8 cellular contexts compared by ENCODE assay signal in the genomic region with DNA sequence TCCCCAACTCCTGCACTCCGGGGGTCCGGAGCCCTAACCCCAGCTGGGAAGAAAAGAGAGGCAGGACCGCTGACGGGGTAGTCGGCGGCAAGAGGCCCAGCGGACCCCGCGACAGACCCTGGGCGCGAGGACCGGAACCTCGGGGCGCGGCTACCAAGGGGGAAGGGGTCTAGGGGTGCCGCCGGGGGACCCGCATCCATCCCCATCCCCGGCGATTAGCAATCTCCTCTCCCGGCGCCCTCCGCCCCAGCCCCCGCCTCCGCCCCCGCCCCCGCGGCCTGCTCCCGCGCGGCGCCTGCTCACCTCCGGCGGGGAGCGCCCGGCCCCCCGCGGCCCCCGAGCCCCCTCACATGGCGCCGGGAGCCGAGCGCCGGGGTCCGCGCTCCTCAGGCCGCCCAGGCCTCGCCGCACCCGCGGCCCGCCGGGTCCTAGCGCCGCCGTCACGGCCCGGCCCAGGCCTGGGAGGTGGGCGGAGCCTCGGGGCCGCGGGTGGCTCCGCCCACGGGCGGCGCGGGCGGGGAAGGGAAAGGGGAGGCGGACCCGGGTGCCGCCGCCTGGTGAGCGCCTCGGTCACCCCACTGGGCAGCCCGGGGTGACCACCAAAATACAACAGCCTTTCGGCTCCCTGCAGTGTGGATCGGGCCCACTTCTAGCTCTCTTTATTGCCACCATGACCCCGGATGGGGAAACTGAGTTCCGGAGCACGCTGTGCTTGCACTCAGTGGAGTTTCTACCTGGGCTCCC. TPM values are rescaled to one million over a fixed set of nuclear protein-coding genes. Genes with fewer than 3 reads are reported as not detected.
DNase-seq lines count a peak whose midpoint lies in the region; ATAC-seq and TF ChIP-seq lines count a peak whose summit lies in the region.

A gene with protein sequence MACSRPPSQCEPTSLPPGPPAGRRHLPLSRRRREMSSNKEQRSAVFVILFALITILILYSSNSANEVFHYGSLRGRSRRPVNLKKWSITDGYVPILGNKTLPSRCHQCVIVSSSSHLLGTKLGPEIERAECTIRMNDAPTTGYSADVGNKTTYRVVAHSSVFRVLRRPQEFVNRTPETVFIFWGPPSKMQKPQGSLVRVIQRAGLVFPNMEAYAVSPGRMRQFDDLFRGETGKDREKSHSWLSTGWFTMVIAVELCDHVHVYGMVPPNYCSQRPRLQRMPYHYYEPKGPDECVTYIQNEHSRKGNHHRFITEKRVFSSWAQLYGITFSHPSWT (minus strand): TSS at position 404 of the 744 bp plus-strand sequence. CDS start 1,622 bp downstream, outside the sequence.

- no peak for TF ChIP-seq CTCF in fibroblast of villous mesenchyme (IDR thresholded peaks at IDR 0.05; ENCODE audit: insufficient read depth, low read depth, low read length)

- peak within 1 kb of the TSS; percentile 82 for H3K4me3 Mint-ChIP-seq in natural killer cell treated with Interleukin-12 subunit alpha and Interleukin-12 subunit beta and Interleukin-15 and Interleukin-18, amount 100 ng/mL, for 72 hours

- peak within 1 kb of the TSS; percentile 64 to 78 for H3K27ac Mint-ChIP-seq in natural killer cell treated with Interleukin-12 subunit alpha and Interleukin-12 subunit beta and Interleukin-15 and Interleukin-18, amount 100 ng/mL, for 72 hours

- no peaks in the 10 kb centered on the region for H3K9me3 Mint-ChIP-seq in natural killer cell treated with Interleukin-12 subunit alpha and Interleukin-12 subunit beta and Interleukin-15 and Interleukin-18, amount 100 ng/mL, for 72 hours

- peak within 1 kb of the TSS; percentile 71 for H3K27ac ChIP-seq in substantia nigra (ENCODE audit: low read depth, low read length, poor library complexity, severe bottlenecking)

- H3K4me3 ChIP-seq in fibroblast of villous mesenchyme (ENCODE audit: low read depth, low read length): peak within 1 kb of the TSS; percentile 83

- H3K36me3 Mint-ChIP-seq in natural killer cell treated with Interleukin-12 subunit alpha and Interleukin-12 subunit beta and Interleukin-15 and Interleukin-18, amount 100 ng/mL, for 72 hours: peaks cover 11% of the 10 kb centered on the region

- no peaks in the 10 kb centered on the region for H3K27me3 Mint-ChIP-seq in natural killer cell treated with Interleukin-12 subunit alpha and Interleukin-12 subunit beta and Interleukin-15 and Interleukin-18, amount 100 ng/mL, for 72 hours

- ATAC-seq in GM18909 (IDR thresholded peaks at IDR 0.05; ENCODE audit: poor library complexity, unreplicated experiment) (peak; percentile 58), HG03432 (IDR thresholded peaks at IDR 0.05; ENCODE audit: unreplicated experiment) (peak; percentile 67)
- peak; percentile 90 to 93 for ATAC-seq in natural killer cell treated with Interleukin-12 subunit alpha and Interleukin-12 subunit beta and Interleukin-15 and Interleukin-18, amount 100 ng/mL, for 72 hours

- H3K4me1 Mint-ChIP-seq in natural killer cell treated with Interleukin-12 subunit alpha and Interleukin-12 subunit beta and Interleukin-15 and Interleukin-18, amount 100 ng/mL, for 72 hours (ENCODE audit: low read depth in 2 of 2): peaks cover 28 to 31% of the 10 kb centered on the region in 2 donors

- DNase-seq in AML-193 (lab: John Stamatoyannopoulos, UW) (peak; percentile 38 to 51), RKO (ENCODE audit: low spot score) (peak; percentile 87), fibroblast of villous mesenchyme (ENCODE audit: low read depth) (peak; percentile 74), substantia nigra (lab: John Stamatoyannopoulos, UW) (peak in 36 of 49 donors; percentile 12 to 88 (median 60))
- peak; percentile 47 for DNase-seq in activated gamma-delta T cell treated with anti-CD3 and anti-CD28 coated beads, Interleukin-2, amount 50 U/mL, for 16 hours (ENCODE audit: low read depth)
- DNase-seq in natural killer cell treated with Interleukin-12 subunit alpha and Interleukin-12 subunit beta and Interleukin-15 and Interleukin-18, amount 100 ng/mL, for 72 hours (ENCODE audit: low spot score): peak; percentile 85

RNA-seq across cellular contexts. Expression of the gene that starts here (rescaled TPM):
- total RNA-seq in fibroblast of villous mesenchyme: 39.9 and 44.0 TPM in 2 replicates
- total RNA-seq in natural killer cell treated with Interleukin-12 subunit alpha and Interleukin-12 subunit beta and Interleukin-15 and Interleukin-18, amount 100 ng/mL, for 72 hours: 10 to 100 TPM; 53.4 to 67.2 TPM

Comparison
In these comparisons a context has a peak if more than half of its experiments do, and no peak if none do; other contexts are left out.
1. Peak in every context shown above with its lines: DNase-seq, ATAC-seq, H3K4me3 ChIP-seq and H3K27ac ChIP-seq.